Comparison of ENCODE assay signal across 8 cellular contexts in genomic region chr5:122101636-122102285, GRCh38. TPM values are rescaled to one million over a fixed set of nuclear protein-coding genes. Genes with fewer than 3 reads are reported as not detected.
DNase-seq lines count a peak whose midpoint lies in the region; ATAC-seq and TF ChIP-seq lines count a peak whose summit lies in the region.

No MANE protein-coding gene starts in this region.

- no peaks in the 10 kb centered on the region for H3K27me3 ChIP-seq in AG04450 (ENCODE audit: control insufficient read depth, insufficient read depth, low read length)
- H3K27me3 ChIP-seq in PC-3 (ENCODE audit: low read length), result no peaks in the 10 kb centered on the region
- H3K27me3 ChIP-seq in sigmoid colon, result no peaks in the 10 kb centered on the region

- intact Hi-C loops in PC-3 (cut with micrococcal nuclease), result loop anchor here (1.0 to 2.0 kb wide), 2 partner anchors 25 to 134 kb away; no protein-coding TSS in a partner anchor
- intact Hi-C loops in sigmoid colon (cut with DNase I), result no loop called here

- no peak overlapping the region for H3K4me2 ChIP-seq in PC-3 (ENCODE audit: low read length)

- TF ChIP-seq CTCF in AG04450 (IDR thresholded peaks at IDR 0.05; ENCODE audit: low read depth, low read length), result peak; percentile 67
- TF ChIP-seq CTCF in PC-3 (conservative IDR thresholded peaks at IDR 0.05; ENCODE audit: low read depth, low read length), result peak; percentile 66; the same call in 1 of the 2 replicates
- peak in 3 of 4 experiments; percentile 10 to 54 (median 17) for TF ChIP-seq CTCF in sigmoid colon (IDR thresholded peaks at IDR 0.05)

- H3K79me2 ChIP-seq in PC-3 (ENCODE audit: low read length), result no peaks in the 10 kb centered on the region

- no peak overlapping the region for H2AFZ ChIP-seq in PC-3 (ENCODE audit: low read length)

- peaks cover 6% of the 10 kb centered on the region for H3K27me3 Mint-ChIP-seq in T-helper 17 cell

- H3K36me3 ChIP-seq in PC-3 (ENCODE audit: low read depth, low read length) (no peaks in the 10 kb centered on the region), sigmoid colon (no peaks in the 10 kb centered on the region)

- H3K4me3 Mint-ChIP-seq in T-helper 17 cell, result no peak overlapping the region

- DNase-seq in AG04450 (ENCODE audit: low read depth, low spot score) (no peak), PC-3 (peak; percentile 53), erythroblast (lab: John Stamatoyannopoulos, UW) (peak; percentile 45 to 62), sigmoid colon (no peak), T-helper 17 cell (no peak)
- DNase-seq in activated CD4-positive, alpha-beta T cell treated with anti-CD3 and anti-CD28 coated beads, Interleukin-2, amount 50 U/mL, for 4 hours, result no peak

- no peaks in the 10 kb centered on the region for H3K9me3 ChIP-seq in AG04450 (ENCODE audit: control insufficient read depth, insufficient read depth, low read length)
- H3K9me3 ChIP-seq in PC-3 (ENCODE audit: low read length), result no peaks in the 10 kb centered on the region
- H3K9me3 ChIP-seq in sigmoid colon, result no peaks in the 10 kb centered on the region
- no peaks in the 10 kb centered on the region for H3K9me3 ChIP-seq in T-helper 17 cell (ENCODE audit: control insufficient read depth, low read length, poor library complexity, severe bottlenecking)

- H3K27ac ChIP-seq in AG04450 (ENCODE audit: low read depth, low read length), result no peak overlapping the region
- no peak overlapping the region for H3K27ac ChIP-seq in PC-3 (ENCODE audit: low read length)
- H3K27ac ChIP-seq in sigmoid colon, result no peak overlapping the region

- H3K4me3 ChIP-seq in AG04450 (ENCODE audit: low read depth, low read length), result no peak overlapping the region
- H3K4me3 ChIP-seq in PC-3 (ENCODE audit: low read length), result no peak overlapping the region
- no peak overlapping the region for H3K4me3 ChIP-seq in sigmoid colon

- H3K9ac ChIP-seq in PC-3 (ENCODE audit: low read length), result no peak overlapping the region

- no peaks in the 10 kb centered on the region for H3K9me2 ChIP-seq in PC-3 (replicated peaks; ENCODE audit: low read length)

- no peaks in the 10 kb centered on the region for H3K4me1 Mint-ChIP-seq in T-helper 17 cell

- H3K27ac Mint-ChIP-seq in T-helper 17 cell, result no peak overlapping the region

- peaks cover 8% of the 10 kb centered on the region for H3K4me1 ChIP-seq in PC-3 (ENCODE audit: insufficient read depth, low read length)
- no peaks in the 10 kb centered on the region for H3K4me1 ChIP-seq in sigmoid colon

- 36 to 45% methylated on average over 4 of the region's 4 CpGs for WGBS in sigmoid colon, 2 donors

- TF ChIP-seq EP300 in sigmoid colon (IDR thresholded peaks at IDR 0.05), result no peak

- ATAC-seq in GM18498 (IDR thresholded peaks at IDR 0.05; ENCODE audit: unreplicated experiment), result peak; percentile 87
- peak; percentile 70 for ATAC-seq in HG03103 (IDR thresholded peaks at IDR 0.05; ENCODE audit: low read depth, unreplicated experiment)
- peak; percentile 49; the same call in 1 of the 2 replicates for ATAC-seq in PC-3
- ATAC-seq in T-helper 17 cell, result no peak

- no TSS peak for BruUV-seq in PC-3 (replicated peaks; lab: Mats Ljungman, UMichigan)

- no peak for TF ChIP-seq POLR2A in erythroblast (IDR thresholded peaks at IDR 0.05; ENCODE audit: low read length)
- TF ChIP-seq POLR2A in sigmoid colon (IDR thresholded peaks at IDR 0.05), result no peak

- H3K36me3 Mint-ChIP-seq in T-helper 17 cell (ENCODE audit: low read depth), result no peaks in the 10 kb centered on the region

- H4K20me1 ChIP-seq in PC-3 (ENCODE audit: low read length), result no peaks in the 10 kb centered on the region

- POLR2A ChIA-PET in AG04450 (lab: Yijun Ruan, JAX) (interaction anchor here (1.0 to 1.2 kb wide), 2 partner anchors 55 to 132 kb away, joined by 3 to 4 read pairs; no protein-coding TSS in a partner anchor), PC-3 (lab: Charles Lee; ENCODE audit: unreplicated experiment) (interaction anchor here (0.6 kb wide), 1 partner anchor 672 kb away, joined by 4 read pairs; no protein-coding TSS in a partner anchor)

- no peaks in the 10 kb centered on the region for H3F3A ChIP-seq in PC-3 (ENCODE audit: low read length, unreplicated experiment)

- CTCF ChIA-PET in AG04450 (lab: Charles Lee), result interaction anchor here (0.6 to 4.6 kb wide), 39 partner anchors 9 to 151 kb away, joined by 3 to 58 read pairs (median 5); partner anchors contain the start of genes LOX, SRFBP1 and ZNF474
- CTCF ChIA-PET in PC-3 (lab: Charles Lee), result interaction anchor here (1.0 to 1.6 kb wide), 3 partner anchors 69 to 140 kb away, joined by 3 to 10 read pairs (median 5); no protein-coding TSS in a partner anchor

RNA-seq across cellular contexts. Expression of gene LOX, which starts 23.7 kb away (rescaled TPM):
- 228 and 239 TPM in 2 replicates for polyA plus RNA-seq in AG04450 (2011; rRNA removed)
- 334 and 357 TPM in 2 replicates for polyA minus RNA-seq in AG04450 (2011; rRNA and poly(A)+ RNA removed)
- 0.18 and 0.23 TPM in 2 replicates for total RNA-seq in PC-3 (2014; rRNA removed)
- 10 to 100 TPM in 2 of 4 donors, 1 to 10 TPM in 2; 6.8 to 21.6 (median 10.3) TPM for total RNA-seq in sigmoid colon
- polyA plus RNA-seq in sigmoid colon, result 1 to 10 TPM in 2 of 3 donors, not detected in 1; 1.8 to 2.3 TPM
- total RNA-seq in T-helper 17 cell, result under 1 TPM in 1 of 2 donors, not detected in 1; 0.65 TPM

RNA-seq across cellular contexts. Expression of gene ZNF474, which starts 27.6 kb away (rescaled TPM):
- polyA plus RNA-seq in AG04450 (2011; rRNA removed) (0.37 TPM in 2 replicates), sigmoid colon (under 1 TPM in 1 of 3 donors, not detected in 2; 0.07 TPM)
- 0.55 and 0.56 TPM in 2 replicates for polyA minus RNA-seq in AG04450 (2011; rRNA and poly(A)+ RNA removed)
- total RNA-seq in PC-3 (2014; rRNA removed) (0.36 TPM in 1 of 2 replicates, not detected in the other), sigmoid colon (under 1 TPM in 2 of 4 donors, not detected in 2; 0.27 to 0.28 TPM), T-helper 17 cell (under 1 TPM in 1 of 2 donors, not detected in 1; 0.57 TPM)

Comparison
In these comparisons a context has a peak if more than half of its experiments do, and no peak if none do; other contexts are left out.
1. DNase-seq: peak in PC-3 (single experiment) and erythroblast (2 of 2); none in AG04450 (single experiment), sigmoid colon (single experiment), activated CD4-positive, alpha-beta T cell treated with anti-CD3 and anti-CD28 coated beads, Interleukin-2, amount 50 U/mL, for 4 hours (0 of 2) and T-helper 17 cell (0 of 3).
2. CTCF ChIP-seq: peak in every context shown above with its lines; median percentile 67 in AG04450; 66 in PC-3; 17 in sigmoid colon.